In genomic region chr10:16195178-16195769, GRCh38 we compare ENCODE assay signal across 9 cellular contexts.
DNase-seq lines count a peak whose midpoint lies in the region; ATAC-seq and TF ChIP-seq lines count a peak whose summit lies in the region.
"Had no signal": no experiment of that assay in that cellular context is flagged by ENCODE, and none has a peak within 500 bp of the region (broad histone marks: within the 10 kb centered on the region; RNA-seq: fewer than 3 reads in every experiment).

No MANE protein-coding gene starts in this region.

- H3K9me2 ChIP-seq in GM23338 (ENCODE audit: insufficient read depth), result peaks cover 5% of the 10 kb centered on the region; the same call in 1 of the 2 replicates

- H3K4me2 ChIP-seq in GM23338, result peak overlapping the region; percentile 34

- no peaks in the 10 kb centered on the region for H3K27me3 ChIP-seq in GM23338 (ENCODE audit: insufficient read depth)
- no peaks in the 10 kb centered on the region for H3K27me3 ChIP-seq in upper lobe of right lung

- peak overlapping the region; percentile 55 for H3K27ac ChIP-seq in GM23338 (ENCODE audit: low read depth)
- no peak overlapping the region for H3K27ac ChIP-seq in upper lobe of right lung
- H3K27ac ChIP-seq: parathyroid adenoma had no signal

- H3K4me3 Mint-ChIP-seq in GM23338 (peak overlapping the region; percentile 14; the same call in 2 of the 3 replicates), immature natural killer cell (peak overlapping the region; percentile 25 to 65 (median 54))

- no peak overlapping the region for H2AFZ ChIP-seq in GM23338
- H2AFZ ChIP-seq: parathyroid adenoma had no signal

- H3K27me3 Mint-ChIP-seq in GM23338 (ENCODE audit: insufficient read depth, low read depth, poor library complexity), result peaks cover 4% of the 10 kb centered on the region
- peaks cover 0 to 5% (median 0%) of the 10 kb centered on the region in 3 donors for H3K27me3 Mint-ChIP-seq in immature natural killer cell (ENCODE audit: low read depth in 3 of 3)

- TF ChIP-seq CTCF in GM23338 (conservative IDR thresholded peaks at IDR 0.05; ENCODE audit: low read depth in 2 of 2) (no peak), foreskin fibroblast (IDR thresholded peaks at IDR 0.05; ENCODE audit: low read depth, low read length) (no peak), upper lobe of right lung (IDR thresholded peaks at IDR 0.05) (no peak)

- H3K4me1 Mint-ChIP-seq in GM23338 (peaks cover 46% of the 10 kb centered on the region), immature natural killer cell (peaks cover 28 to 34% of the 10 kb centered on the region in 2 donors)

- H3K4me1 ChIP-seq in GM23338 (ENCODE audit: insufficient read depth) (peaks cover 31% of the 10 kb centered on the region), upper lobe of right lung (no peaks in the 10 kb centered on the region)
- H3K4me1 ChIP-seq: parathyroid adenoma had no signal

- H3K36me3 ChIP-seq in GM23338 (ENCODE audit: insufficient read depth) (peaks cover 7% of the 10 kb centered on the region; the same call in 1 of the 2 replicates), upper lobe of right lung (no peaks in the 10 kb centered on the region)

- ATAC-seq in GM19035 (IDR thresholded peaks at IDR 0.05; ENCODE audit: unreplicated experiment) (peak; percentile 95), GM23338 (peak; percentile 57), HG03457 (IDR thresholded peaks at IDR 0.05; ENCODE audit: unreplicated experiment) (peak; percentile 98), upper lobe of right lung (no peak)

- H3K27ac Mint-ChIP-seq in GM23338 (peak overlapping the region; percentile 58), immature natural killer cell (peak overlapping the region in 5 of 6 donors; percentile 4 to 49 (median 29))

- H3F3A ChIP-seq in GM23338 (replicated peaks; ENCODE audit: low read depth), result 0 out of 2 replicates have a peak, but pooled peaks cover 9% of the 10 kb centered on the region

- DNase-seq in GM23338 (ENCODE audit: low spot score) (peak; percentile 7), immature natural killer cell (peak in 2 of 3 donors; percentile 16 to 24), LoVo (ENCODE audit: low spot score) (no peak), foreskin fibroblast (no peak), HuH-7 (ENCODE audit: low spot score) (no peak), upper lobe of right lung (no peak)

- H4K20me1 ChIP-seq in GM23338 (replicated peaks; ENCODE audit: insufficient read depth), result no peaks in the 10 kb centered on the region

- H3K4me3 ChIP-seq in GM23338 (peak overlapping the region; percentile 18; the same call in 1 of the 2 replicates), foreskin fibroblast (ENCODE audit: low read depth in 1 of 2, low read length in 2 of 2) (no peak overlapping the region), upper lobe of right lung (no peak overlapping the region)

- intact Hi-C loops in upper lobe of right lung (cut with DNase I), result no loop called here

- H3K36me3 Mint-ChIP-seq in GM23338 (ENCODE audit: low read depth) (peaks cover 54% of the 10 kb centered on the region), immature natural killer cell (no peaks in the 10 kb centered on the region)

- H3K9me3 Mint-ChIP-seq in GM23338 (peaks cover 38% of the 10 kb centered on the region), immature natural killer cell (no peaks in the 10 kb centered on the region)

- H3K79me2 ChIP-seq in GM23338 (replicated peaks; ENCODE audit: insufficient read depth), result no peaks in the 10 kb centered on the region
- H3K79me2 ChIP-seq: parathyroid adenoma had no signal

- H3K9me3 ChIP-seq in upper lobe of right lung, result no peaks in the 10 kb centered on the region

TF ChIP-seq in GM23338, 12 proteins besides CTCF, POLR2A, EP300 and RAD21 (continues in another document):
- no peak for TF ChIP-seq POLR2AphosphoS5 (IDR thresholded peaks at IDR 0.05; ENCODE audit: low read depth)
- no peak for TF ChIP-seq ZNF114 (CRISPR knock-in tag; IDR thresholded peaks at IDR 0.05)
- TF ChIP-seq JUNB (IDR thresholded peaks at IDR 0.05; ENCODE audit: unreplicated experiment), result no peak
- no peak for TF ChIP-seq NANOG (IDR thresholded peaks at IDR 0.05; ENCODE audit: borderline replicate concordance)
- no peak for TF ChIP-seq ZNF331 (CRISPR knock-in tag; IDR thresholded peaks at IDR 0.05; ENCODE audit: low read depth)
- no peak for TF ChIP-seq REST (IDR thresholded peaks at IDR 0.05; ENCODE audit: unreplicated experiment)
- no peak for TF ChIP-seq ETS1 (IDR thresholded peaks at IDR 0.05)

Comparison
In these comparisons a context has a peak if more than half of its experiments do, and no peak if none do; other contexts are left out.
1. DNase-seq: peak in GM23338 (single experiment) and immature natural killer cell (2 of 3); none in LoVo (single experiment), foreskin fibroblast (0 of 2), HuH-7 (single experiment) and upper lobe of right lung (single experiment).